Comparison of ENCODE assay signal across 30 cellular contexts in genomic region chr6:50285735-50286134, GRCh38.
"Had no signal": no experiment of that assay in that cellular context is flagged by ENCODE, and none has a peak within 500 bp of the region (broad histone marks: within the 10 kb centered on the region; RNA-seq: fewer than 3 reads in every experiment).

No MANE protein-coding gene starts in this region.

- H3K79me2 ChIP-seq: hepatocyte had no signal

- DNase-seq: activated CD4-positive, alpha-beta memory T cell treated with anti-CD3 and anti-CD28 coated beads for 36 hours; activated CD4-positive, alpha-beta T cell treated with anti-CD3 and anti-CD28 coated beads for 36 hours; activated CD4-positive, alpha-beta T cell treated with anti-CD3 and anti-CD28 coated beads, Interleukin-2, amount 10 ng/mL, durations not matched to agents 24 days and 14 days; activated CD4-positive, CD25-positive, alpha-beta regulatory T cell; activated CD4-positive, CD25-positive, alpha-beta regulatory T cell treated with anti-CD3 and anti-CD28 coated beads, Interleukin-2, amount 50 U/mL, for 72 hours; activated CD8-positive, alpha-beta memory T cell treated with anti-CD3 and anti-CD28 coated beads, Interleukin-2, amount 10 ng/mL, durations not matched to agents 7 days and 5 days; activated CD8-positive, alpha-beta memory T cell treated with anti-CD3 and anti-CD28 coated beads, Interleukin-2, amount 50 U/mL, for 4 hours; activated CD8-positive, alpha-beta T cell treated with anti-CD3 and anti-CD28 coated beads, Interleukin-2, amount 10 ng/mL, durations not matched to agents 7 days and 5 days; activated gamma-delta T cell; activated naive CD4-positive, alpha-beta T cell; activated naive CD4-positive, alpha-beta T cell treated with anti-CD3 and anti-CD28 coated beads, Interleukin-2, amount 10 ng/mL, durations not matched to agents 7 days and 5 days; activated naive CD8-positive, alpha-beta T cell treated with anti-CD3 and anti-CD28 coated beads, Interleukin-2, amount 10 ng/mL, durations not matched to agents 7 days and 5 days; activated T-cell treated with anti-CD3 and anti-CD28 coated beads, Interleukin-2, amount 50 U/mL, for 24 hours; activated T-cell treated with anti-CD3 and anti-CD28 coated beads, Interleukin-2, amount 50 U/mL, for 72 hours; dorsolateral prefrontal cortex; effector memory CD4-positive, alpha-beta T cell; erythroblast; foreskin keratinocyte; gastrocnemius medialis; heart right ventricle; T-helper 2 cell had no signal

- H3K4me1 Mint-ChIP-seq: activated CD4-positive, alpha-beta T cell treated with anti-CD3 and anti-CD28 coated beads for 36 hours; activated CD4-positive, alpha-beta T cell treated with anti-CD3 and anti-CD28 coated beads, Interleukin-2, amount 10 ng/mL, durations not matched to agents 24 days and 14 days; activated CD8-positive, alpha-beta memory T cell treated with anti-CD3 and anti-CD28 coated beads, Interleukin-2, amount 10 ng/mL, durations not matched to agents 7 days and 5 days; activated naive CD4-positive, alpha-beta T cell treated with anti-CD3 and anti-CD28 coated beads, Interleukin-2, amount 10 ng/mL, durations not matched to agents 7 days and 5 days; activated naive CD8-positive, alpha-beta T cell treated with anti-CD3 and anti-CD28 coated beads, Interleukin-2, amount 10 ng/mL, durations not matched to agents 7 days and 5 days; brain; central memory CD8-positive, alpha-beta T cell had no signal

- ATAC-seq: activated CD4-positive, alpha-beta T cell treated with anti-CD3 and anti-CD28 coated beads for 36 hours; activated CD8-positive, alpha-beta memory T cell treated with anti-CD3 and anti-CD28 coated beads, Interleukin-2, amount 10 ng/mL, durations not matched to agents 7 days and 5 days; activated CD8-positive, alpha-beta T cell treated with anti-CD3 and anti-CD28 coated beads, Interleukin-2, amount 10 ng/mL, durations not matched to agents 7 days and 5 days; activated naive CD4-positive, alpha-beta T cell treated with anti-CD3 and anti-CD28 coated beads, Interleukin-2, amount 50 U/mL, for 72 hours; activated T-cell treated with anti-CD3 and anti-CD28 coated beads, Interleukin-2, amount 50 U/mL, for 72 hours; foreskin keratinocyte; gastrocnemius medialis; heart right ventricle had no signal

- H2AFZ ChIP-seq: hepatocyte had no signal

- H3K36me3 ChIP-seq: ascending aorta, esophagus muscularis mucosa, gastrocnemius medialis, heart right ventricle had no signal

- H3K4me2 ChIP-seq: hepatocyte had no signal

- H3K4me3 ChIP-seq: ascending aorta, coronary artery, dorsolateral prefrontal cortex, esophagus muscularis mucosa, gastrocnemius medialis, heart right ventricle, hepatocyte had no signal

- H3K9me3 ChIP-seq: ascending aorta, esophagus muscularis mucosa, gastrocnemius medialis had no signal

- H3K36me3 Mint-ChIP-seq: activated CD4-positive, alpha-beta memory T cell treated with anti-CD3 and anti-CD28 coated beads for 36 hours; activated CD8-positive, alpha-beta memory T cell treated with anti-CD3 and anti-CD28 coated beads, Interleukin-2, amount 10 ng/mL, durations not matched to agents 7 days and 5 days; activated naive CD4-positive, alpha-beta T cell treated with anti-CD3 and anti-CD28 coated beads, Interleukin-2, amount 10 ng/mL, durations not matched to agents 7 days and 5 days; activated naive CD4-positive, alpha-beta T cell treated with anti-CD3 and anti-CD28 coated beads, Interleukin-2, amount 50 U/mL, for 72 hours; activated naive CD8-positive, alpha-beta T cell treated with anti-CD3 and anti-CD28 coated beads, Interleukin-2, amount 10 ng/mL, durations not matched to agents 7 days and 5 days; brain had no signal

- H3K27me3 ChIP-seq: ascending aorta, esophagus muscularis mucosa, foreskin keratinocyte, gastrocnemius medialis, heart right ventricle, hepatocyte had no signal

- H3K4me3 Mint-ChIP-seq: activated CD4-positive, alpha-beta memory T cell treated with anti-CD3 and anti-CD28 coated beads for 36 hours; activated CD4-positive, alpha-beta T cell treated with anti-CD3 and anti-CD28 coated beads for 36 hours; activated CD4-positive, alpha-beta T cell treated with anti-CD3 and anti-CD28 coated beads, Interleukin-2, amount 10 ng/mL, durations not matched to agents 24 days and 14 days; activated CD8-positive, alpha-beta memory T cell treated with anti-CD3 and anti-CD28 coated beads, Interleukin-2, amount 10 ng/mL, durations not matched to agents 7 days and 5 days; activated CD8-positive, alpha-beta T cell treated with anti-CD3 and anti-CD28 coated beads, Interleukin-2, amount 10 ng/mL, durations not matched to agents 7 days and 5 days; activated naive CD4-positive, alpha-beta T cell treated with anti-CD3 and anti-CD28 coated beads, Interleukin-2, amount 10 ng/mL, durations not matched to agents 7 days and 5 days; activated naive CD8-positive, alpha-beta T cell treated with anti-CD3 and anti-CD28 coated beads, Interleukin-2, amount 10 ng/mL, durations not matched to agents 7 days and 5 days; activated T-cell treated with anti-CD3 and anti-CD28 coated beads, Interleukin-2, amount 50 U/mL, for 24 hours; activated T-cell treated with anti-CD3 and anti-CD28 coated beads, Interleukin-2, amount 50 U/mL, for 72 hours; brain; central memory CD8-positive, alpha-beta T cell; dendritic cell treated with granulocyte-macrophage colony-stimulating factor and Interleukin-4, amounts not matched to agents 40 ng/mL and 50 ng/mL, for 4 days had no signal

- FAIRE-seq: bronchial epithelial cell had no signal

- H3K27me3 Mint-ChIP-seq: activated CD4-positive, alpha-beta memory T cell treated with anti-CD3 and anti-CD28 coated beads for 36 hours; activated CD4-positive, alpha-beta T cell treated with anti-CD3 and anti-CD28 coated beads for 36 hours; activated CD4-positive, alpha-beta T cell treated with anti-CD3 and anti-CD28 coated beads, Interleukin-2, amount 10 ng/mL, durations not matched to agents 24 days and 14 days; activated CD8-positive, alpha-beta memory T cell treated with anti-CD3 and anti-CD28 coated beads, Interleukin-2, amount 10 ng/mL, durations not matched to agents 7 days and 5 days; activated naive CD4-positive, alpha-beta T cell treated with anti-CD3 and anti-CD28 coated beads, Interleukin-2, amount 10 ng/mL, durations not matched to agents 7 days and 5 days; activated naive CD8-positive, alpha-beta T cell treated with anti-CD3 and anti-CD28 coated beads, Interleukin-2, amount 10 ng/mL, durations not matched to agents 7 days and 5 days; activated T-cell treated with anti-CD3 and anti-CD28 coated beads, Interleukin-2, amount 50 U/mL, for 24 hours; brain; central memory CD8-positive, alpha-beta T cell; dendritic cell treated with granulocyte-macrophage colony-stimulating factor and Interleukin-4, amounts not matched to agents 40 ng/mL and 50 ng/mL, for 4 days had no signal

- H3K27ac ChIP-seq: ascending aorta, coronary artery, dorsolateral prefrontal cortex, esophagus muscularis mucosa, foreskin keratinocyte, gastrocnemius medialis, heart right ventricle, hepatocyte had no signal

- H3K4me1 ChIP-seq: ascending aorta, esophagus muscularis mucosa, foreskin keratinocyte, gastrocnemius medialis, heart right ventricle had no signal

- H3K9me3 Mint-ChIP-seq: activated CD4-positive, alpha-beta T cell treated with anti-CD3 and anti-CD28 coated beads, Interleukin-2, amount 10 ng/mL, durations not matched to agents 24 days and 14 days; activated naive CD4-positive, alpha-beta T cell treated with anti-CD3 and anti-CD28 coated beads, Interleukin-2, amount 10 ng/mL, durations not matched to agents 7 days and 5 days; activated naive CD4-positive, alpha-beta T cell treated with anti-CD3 and anti-CD28 coated beads, Interleukin-2, amount 50 U/mL, for 72 hours; activated naive CD8-positive, alpha-beta T cell treated with anti-CD3 and anti-CD28 coated beads, Interleukin-2, amount 10 ng/mL, durations not matched to agents 7 days and 5 days; dendritic cell treated with granulocyte-macrophage colony-stimulating factor and Interleukin-4, amounts not matched to agents 40 ng/mL and 50 ng/mL, for 4 days had no signal

- H3K27ac Mint-ChIP-seq: activated CD4-positive, alpha-beta memory T cell treated with anti-CD3 and anti-CD28 coated beads for 36 hours; activated CD4-positive, alpha-beta T cell treated with anti-CD3 and anti-CD28 coated beads for 36 hours; activated CD4-positive, alpha-beta T cell treated with anti-CD3 and anti-CD28 coated beads, Interleukin-2, amount 10 ng/mL, durations not matched to agents 24 days and 14 days; activated CD8-positive, alpha-beta memory T cell treated with anti-CD3 and anti-CD28 coated beads, Interleukin-2, amount 10 ng/mL, durations not matched to agents 7 days and 5 days; activated CD8-positive, alpha-beta T cell treated with anti-CD3 and anti-CD28 coated beads, Interleukin-2, amount 10 ng/mL, durations not matched to agents 7 days and 5 days; activated naive CD4-positive, alpha-beta T cell treated with anti-CD3 and anti-CD28 coated beads, Interleukin-2, amount 10 ng/mL, durations not matched to agents 7 days and 5 days; activated naive CD4-positive, alpha-beta T cell treated with anti-CD3 and anti-CD28 coated beads, Interleukin-2, amount 50 U/mL, for 72 hours; activated naive CD8-positive, alpha-beta T cell treated with anti-CD3 and anti-CD28 coated beads, Interleukin-2, amount 10 ng/mL, durations not matched to agents 7 days and 5 days; activated T-cell treated with anti-CD3 and anti-CD28 coated beads, Interleukin-2, amount 50 U/mL, for 24 hours; activated T-cell treated with anti-CD3 and anti-CD28 coated beads, Interleukin-2, amount 50 U/mL, for 72 hours; brain; dendritic cell treated with granulocyte-macrophage colony-stimulating factor and Interleukin-4, amounts not matched to agents 40 ng/mL and 50 ng/mL, for 4 days had no signal
